In the genomic region with DNA sequence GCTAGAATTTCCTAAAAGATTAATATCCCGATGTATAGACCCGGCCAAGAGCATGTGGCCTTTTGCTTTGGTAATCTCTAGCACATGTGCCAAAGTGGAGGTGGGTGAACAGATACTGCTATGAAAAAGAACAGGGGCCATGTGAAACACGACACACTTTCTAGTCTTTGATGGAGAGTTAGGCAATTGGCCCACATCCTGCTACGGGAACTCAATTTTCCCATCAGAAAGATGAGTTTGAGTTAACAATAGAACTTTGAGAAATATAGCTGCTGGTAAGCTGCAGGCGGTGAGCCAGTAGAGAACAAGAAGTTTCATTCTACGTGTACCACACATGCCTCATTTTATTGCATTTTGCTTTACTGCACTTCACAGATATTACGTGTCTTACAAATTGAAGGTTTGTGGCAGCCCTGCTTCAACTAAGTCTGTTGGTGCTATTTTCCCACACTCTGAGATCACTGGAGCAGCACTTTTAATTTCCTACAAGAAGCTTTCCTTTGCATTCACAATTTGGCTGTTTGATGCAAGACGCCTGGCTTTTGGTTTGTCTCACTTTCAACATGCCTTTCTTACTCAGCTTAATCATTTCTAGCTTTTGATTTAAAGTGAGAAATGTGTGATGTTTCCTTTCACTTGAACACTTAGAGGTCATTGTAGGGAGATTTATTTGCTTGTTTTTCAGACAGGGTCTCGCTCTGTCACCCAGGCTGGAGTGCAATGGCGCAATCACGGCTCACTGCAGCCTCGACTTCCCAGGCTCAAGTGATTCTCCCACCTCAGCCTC, we compare ENCODE assay signal across 12 cellular contexts. TPM values are rescaled to one million over a fixed set of nuclear protein-coding genes. Genes with fewer than 3 reads are reported as not detected.
DNase-seq lines count a peak whose midpoint lies in the region; ATAC-seq and TF ChIP-seq lines count a peak whose summit lies in the region.
"Had no signal": no experiment of that assay in that cellular context is flagged by ENCODE, and none has a peak within 500 bp of the region (broad histone marks: within the 10 kb centered on the region; RNA-seq: fewer than 3 reads in every experiment).

No MANE protein-coding gene starts in this region.

- peak overlapping the region; percentile 79 for H3K27ac Mint-ChIP-seq in activated CD8-positive, alpha-beta memory T cell treated with anti-CD3 and anti-CD28 coated beads, Interleukin-2, amount 10 ng/mL, durations not matched to agents 7 days and 5 days
- H3K27ac Mint-ChIP-seq in activated CD4-positive, alpha-beta memory T cell treated with anti-CD3 and anti-CD28 coated beads, Interleukin-2, amount 10 ng/mL, durations not matched to agents 7 days and 5 days = peak overlapping the region; percentile 18
- H3K27ac Mint-ChIP-seq in mesothelial cell of epicardium = no peak overlapping the region
- H3K27ac Mint-ChIP-seq: dendritic cell treated with granulocyte-macrophage colony-stimulating factor and Interleukin-4, amounts not matched to agents 40 ng/mL and 50 ng/mL, for 4 days had no signal

- TF ChIP-seq CTCF in mesothelial cell of epicardium (IDR thresholded peaks at IDR 0.05; ENCODE audit: unreplicated experiment) = no peak

- H3K9me3 Mint-ChIP-seq in activated CD8-positive, alpha-beta memory T cell treated with anti-CD3 and anti-CD28 coated beads, Interleukin-2, amount 10 ng/mL, durations not matched to agents 7 days and 5 days (ENCODE audit: low read depth) = no peaks in the 10 kb centered on the region
- H3K9me3 Mint-ChIP-seq in activated CD4-positive, alpha-beta memory T cell treated with anti-CD3 and anti-CD28 coated beads, Interleukin-2, amount 10 ng/mL, durations not matched to agents 7 days and 5 days = no peaks in the 10 kb centered on the region
- no peaks in the 10 kb centered on the region for H3K9me3 Mint-ChIP-seq in mesothelial cell of epicardium
- H3K9me3 Mint-ChIP-seq: dendritic cell treated with granulocyte-macrophage colony-stimulating factor and Interleukin-4, amounts not matched to agents 40 ng/mL and 50 ng/mL, for 4 days had no signal

- POLR2A ChIA-PET in activated CD4-positive, alpha-beta memory T cell treated with anti-CD3 and anti-CD28 coated beads, Interleukin-2, amount 10 ng/mL, durations not matched to agents 7 days and 5 days (lab: Charles Lee) = no interaction called here

- no peaks in the 10 kb centered on the region for H3K27me3 Mint-ChIP-seq in activated CD8-positive, alpha-beta memory T cell treated with anti-CD3 and anti-CD28 coated beads, Interleukin-2, amount 10 ng/mL, durations not matched to agents 7 days and 5 days
- H3K27me3 Mint-ChIP-seq in activated CD4-positive, alpha-beta memory T cell treated with anti-CD3 and anti-CD28 coated beads, Interleukin-2, amount 10 ng/mL, durations not matched to agents 7 days and 5 days = no peaks in the 10 kb centered on the region
- H3K27me3 Mint-ChIP-seq in mesothelial cell of epicardium (ENCODE audit: low read depth) = no peaks in the 10 kb centered on the region
- H3K27me3 Mint-ChIP-seq: dendritic cell treated with granulocyte-macrophage colony-stimulating factor and Interleukin-4, amounts not matched to agents 40 ng/mL and 50 ng/mL, for 4 days had no signal

- peak overlapping the region; percentile 34 for H3K4me3 Mint-ChIP-seq in activated CD8-positive, alpha-beta memory T cell treated with anti-CD3 and anti-CD28 coated beads, Interleukin-2, amount 10 ng/mL, durations not matched to agents 7 days and 5 days
- no peak overlapping the region for H3K4me3 Mint-ChIP-seq in activated CD4-positive, alpha-beta memory T cell treated with anti-CD3 and anti-CD28 coated beads, Interleukin-2, amount 10 ng/mL, durations not matched to agents 7 days and 5 days
- H3K4me3 Mint-ChIP-seq in mesothelial cell of epicardium = no peak overlapping the region
- H3K4me3 Mint-ChIP-seq: dendritic cell treated with granulocyte-macrophage colony-stimulating factor and Interleukin-4, amounts not matched to agents 40 ng/mL and 50 ng/mL, for 4 days had no signal

- CTCF ChIA-PET in activated CD8-positive, alpha-beta memory T cell treated with anti-CD3 and anti-CD28 coated beads, Interleukin-2, amount 10 ng/mL, durations not matched to agents 7 days and 5 days (lab: Charles Lee) = interaction anchor here (0.8 to 3.0 kb wide), 5 partner anchors 7 to 171 kb away, joined by 3 to 19 read pairs (median 3); a partner anchor contains a TSS
- CTCF ChIA-PET in activated CD4-positive, alpha-beta memory T cell treated with anti-CD3 and anti-CD28 coated beads, Interleukin-2, amount 10 ng/mL, durations not matched to agents 7 days and 5 days (lab: Charles Lee) = interaction anchor here (0.7 to 1.8 kb wide), 3 partner anchors 49 to 171 kb away, joined by 3 to 5 read pairs (median 4); no protein-coding TSS in a partner anchor

- DNase-seq in activated CD8-positive, alpha-beta memory T cell treated with anti-CD3 and anti-CD28 coated beads, Interleukin-2, amount 10 ng/mL, durations not matched to agents 7 days and 5 days = peak; percentile 53
- DNase-seq in activated CD8-positive, alpha-beta memory T cell treated with anti-CD3 and anti-CD28 coated beads, Interleukin-2, amount 50 U/mL, for 48 hours = no peak
- no peak for DNase-seq in activated CD4-positive, alpha-beta memory T cell treated with anti-CD3 and anti-CD28 coated beads, Interleukin-2, amount 10 ng/mL, durations not matched to agents 7 days and 5 days
- peak; percentile 8 to 26 (median 10) for DNase-seq in stimulated activated CD4-positive, alpha-beta T cell treated with anti-CD3 and anti-CD28 coated beads, TNF-alpha, amount 100 ng/mL, for 48 hours (ENCODE audit: low read depth in 3 of 3)
- no peak for DNase-seq in NCI-H748 (lab: John Stamatoyannopoulos, UW; ENCODE audit: unreplicated experiment)
- no peak for DNase-seq in mesothelial cell of epicardium (ENCODE audit: low spot score in 2 of 2, unreplicated experiment in 2 of 2)
- no peak for DNase-seq in iPS-NIHi11 (ENCODE audit: low spot score)
- DNase-seq: GDM1, H7, NCI-H2081 had no signal

- peaks cover 6% of the 10 kb centered on the region for H3K36me3 Mint-ChIP-seq in activated CD8-positive, alpha-beta memory T cell treated with anti-CD3 and anti-CD28 coated beads, Interleukin-2, amount 10 ng/mL, durations not matched to agents 7 days and 5 days
- H3K36me3 Mint-ChIP-seq in activated CD4-positive, alpha-beta memory T cell treated with anti-CD3 and anti-CD28 coated beads, Interleukin-2, amount 10 ng/mL, durations not matched to agents 7 days and 5 days (ENCODE audit: low read depth) = peaks cover 13% of the 10 kb centered on the region
- H3K36me3 Mint-ChIP-seq in mesothelial cell of epicardium = peaks cover 1% of the 10 kb centered on the region

- H3K4me1 Mint-ChIP-seq in activated CD8-positive, alpha-beta memory T cell treated with anti-CD3 and anti-CD28 coated beads, Interleukin-2, amount 10 ng/mL, durations not matched to agents 7 days and 5 days = peaks cover 29% of the 10 kb centered on the region
- H3K4me1 Mint-ChIP-seq in activated CD4-positive, alpha-beta memory T cell treated with anti-CD3 and anti-CD28 coated beads, Interleukin-2, amount 10 ng/mL, durations not matched to agents 7 days and 5 days = peaks cover 28% of the 10 kb centered on the region
- H3K4me1 Mint-ChIP-seq in mesothelial cell of epicardium = peaks cover 26% of the 10 kb centered on the region

- peak; percentile 59 for ATAC-seq in activated CD8-positive, alpha-beta memory T cell treated with anti-CD3 and anti-CD28 coated beads, Interleukin-2, amount 10 ng/mL, durations not matched to agents 7 days and 5 days
- ATAC-seq in GM21825 (IDR thresholded peaks at IDR 0.05; ENCODE audit: unreplicated experiment) = peak; percentile 40

RNA-seq across cellular contexts. Expression of a gene that starts 46.3 kb away (rescaled TPM):
- total RNA-seq in activated CD8-positive, alpha-beta memory T cell treated with anti-CD3 and anti-CD28 coated beads, Interleukin-2, amount 10 ng/mL, durations not matched to agents 7 days and 5 days = not detected
- not detected for total RNA-seq in activated CD4-positive, alpha-beta memory T cell treated with anti-CD3 and anti-CD28 coated beads, Interleukin-2, amount 10 ng/mL, durations not matched to agents 7 days and 5 days
- total RNA-seq in mesothelial cell of epicardium = 0.11 to 0.24 TPM (median 0.11 TPM) in 3 replicates

Comparison
In these comparisons a context has a peak if more than half of its experiments do, and no peak if none do; other contexts are left out.
1. DNase-seq: peak in activated CD8-positive, alpha-beta memory T cell treated with anti-CD3 and anti-CD28 coated beads, Interleukin-2, amount 10 ng/mL, durations not matched to agents 7 days and 5 days (single experiment) and stimulated activated CD4-positive, alpha-beta T cell treated with anti-CD3 and anti-CD28 coated beads, TNF-alpha, amount 100 ng/mL, for 48 hours (3 of 3); none in activated CD8-positive, alpha-beta memory T cell treated with anti-CD3 and anti-CD28 coated beads, Interleukin-2, amount 50 U/mL, for 48 hours (single experiment), activated CD4-positive, alpha-beta memory T cell treated with anti-CD3 and anti-CD28 coated beads, Interleukin-2, amount 10 ng/mL, durations not matched to agents 7 days and 5 days (single experiment), NCI-H748 (single experiment), mesothelial cell of epicardium (0 of 2) and iPS-NIHi11 (single experiment).